ENCODE assay signal across 15 cellular contexts in the genomic region with DNA sequence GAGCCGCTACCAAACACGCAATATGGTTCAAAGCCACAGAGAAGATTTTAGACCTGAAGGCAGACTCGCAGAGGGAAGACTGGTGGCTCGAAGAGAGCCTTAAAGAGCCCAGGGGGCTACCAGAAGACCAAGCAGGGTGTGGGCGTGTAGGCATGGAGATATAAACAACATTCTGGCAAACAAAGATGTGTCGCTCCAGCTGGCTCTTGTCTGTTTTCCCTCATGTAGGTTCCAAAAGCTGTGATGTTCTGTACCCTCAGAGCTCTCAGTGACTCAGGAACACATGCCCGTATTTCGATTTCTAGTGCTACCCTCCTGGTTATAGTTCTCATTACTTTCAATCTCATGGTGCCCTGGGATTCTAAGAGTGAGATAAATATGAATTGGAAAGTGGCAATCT. TPM values are rescaled to one million over a fixed set of nuclear protein-coding genes. Genes with fewer than 3 reads are reported as not detected.
DNase-seq lines count a peak whose midpoint lies in the region; ATAC-seq and TF ChIP-seq lines count a peak whose summit lies in the region.
"Had no signal": no experiment of that assay in that cellular context is flagged by ENCODE, and none has a peak within 500 bp of the region (broad histone marks: within the 10 kb centered on the region; RNA-seq: fewer than 3 reads in every experiment).

No MANE protein-coding gene starts in this region.

- H3K79me2 ChIP-seq in neural progenitor cell (ENCODE audit: low read depth) = no peaks in the 10 kb centered on the region

- no peaks in the 10 kb centered on the region for H3K9me3 Mint-ChIP-seq in CD4-positive, alpha-beta T cell
- no peaks in the 10 kb centered on the region for H3K9me3 Mint-ChIP-seq in neural progenitor cell
- H3K9me3 Mint-ChIP-seq: naive thymus-derived CD4-positive, alpha-beta T cell had no signal

- H3K27ac ChIP-seq in CD4-positive, alpha-beta T cell (ENCODE audit: low read depth, low read length) = no peak overlapping the region
- H3K27ac ChIP-seq in coronary artery = no peak overlapping the region
- H3K27ac ChIP-seq in neural progenitor cell = no peak overlapping the region
- no peak overlapping the region for H3K27ac ChIP-seq in esophagus muscularis mucosa (replicated peaks in 1 of 4)

- H3K4me2 ChIP-seq in neural progenitor cell = no peak overlapping the region

- no peak overlapping the region for H3K4me3 Mint-ChIP-seq in CD4-positive, alpha-beta T cell
- no peak overlapping the region for H3K4me3 Mint-ChIP-seq in neural progenitor cell

- POLR2A ChIA-PET in CD4-positive, alpha-beta T cell (lab: Charles Lee) = no interaction called here

- no peaks in the 10 kb centered on the region for H4K20me1 ChIP-seq in neural progenitor cell (ENCODE audit: low read depth)

- CTCF ChIA-PET in CD4-positive, alpha-beta T cell (lab: Charles Lee) = interaction anchor here (0.5 kb wide), 1 partner anchor 16 kb away, joined by 3 read pairs; no protein-coding TSS in a partner anchor

- peak overlapping the region; percentile 34 for H3K27ac Mint-ChIP-seq in CD4-positive, alpha-beta T cell
- H3K27ac Mint-ChIP-seq in neural progenitor cell = peak overlapping the region; percentile 89

- WGBS in esophagus muscularis mucosa = 51% methylated on average over 8 of the region's 8 CpGs

- intact Hi-C loops in CD4-positive, alpha-beta T cell (cut with DNase I, micrococcal nuclease) = no loop called here
- intact Hi-C loops in esophagus muscularis mucosa (cut with DNase I) = no loop called here

- H3K4me1 ChIP-seq in neural progenitor cell (no peaks in the 10 kb centered on the region), esophagus muscularis mucosa (peaks cover 0 to 3% (median 0%) of the 10 kb centered on the region in 4 donors)
- H3K4me1 ChIP-seq: breast epithelium had no signal

- H3K4me3 ChIP-seq in coronary artery (peak overlapping the region; percentile 3), neural progenitor cell (no peak overlapping the region), esophagus muscularis mucosa (no peak overlapping the region)
- H3K4me3 ChIP-seq: breast epithelium had no signal

- H3K9me3 ChIP-seq in CD4-positive, alpha-beta T cell (ENCODE audit: control insufficient read depth, low read length) = no peaks in the 10 kb centered on the region
- H3K9me3 ChIP-seq in neural progenitor cell (ENCODE audit: low read depth) (no peaks in the 10 kb centered on the region), esophagus muscularis mucosa (no peaks in the 10 kb centered on the region)
- H3K9me3 ChIP-seq: breast epithelium had no signal

- no peak for TF ChIP-seq EP300 in esophagus muscularis mucosa (IDR thresholded peaks at IDR 0.05)

- DNase-seq in CD4-positive, alpha-beta T cell = no peak
- peak; percentile 81 for DNase-seq in LHCN-M2 (ENCODE audit: low read depth)
- no peak for DNase-seq in coronary artery (ENCODE audit: low spot score)
- no peak for DNase-seq in neural progenitor cell (ENCODE audit: low spot score)
- DNase-seq in esophagus muscularis mucosa (ENCODE audit: extremely low spot score) = no peak
- no peak for DNase-seq in amniotic stem cell (lab: John Stamatoyannopoulos, UW)
- DNase-seq: activated CD4-positive, alpha-beta T cell treated with anti-CD3 and anti-CD28 coated beads, Interleukin-2, amount 50 U/mL, for 48 hours; head of caudate nucleus; kidney glomerular epithelial cell; naive thymus-derived CD4-positive, alpha-beta T cell; NCI-H2029; NCI-H524 treated with DMSO at 0.1 percent for 48 hours; T1000 had no signal

- no peaks in the 10 kb centered on the region for H3K27me3 ChIP-seq in CD4-positive, alpha-beta T cell (ENCODE audit: control insufficient read depth, insufficient read depth, low read length)
- no peaks in the 10 kb centered on the region for H3K27me3 ChIP-seq in neural progenitor cell
- no peaks in the 10 kb centered on the region for H3K27me3 ChIP-seq in esophagus muscularis mucosa
- H3K27me3 ChIP-seq: breast epithelium had no signal

- no peak for TF ChIP-seq POLR2A in esophagus muscularis mucosa (IDR thresholded peaks at IDR 0.05; ENCODE audit: low read depth)

- H3K36me3 ChIP-seq in neural progenitor cell = no peaks in the 10 kb centered on the region
- no peaks in the 10 kb centered on the region for H3K36me3 ChIP-seq in esophagus muscularis mucosa
- H3K36me3 ChIP-seq: breast epithelium had no signal

- ATAC-seq in CD4-positive, alpha-beta T cell (ENCODE audit: poor library complexity) = no peak
- ATAC-seq in GM21529 (IDR thresholded peaks at IDR 0.05; ENCODE audit: unreplicated experiment) = no peak
- ATAC-seq: naive thymus-derived CD4-positive, alpha-beta T cell had no signal

- H3F3A ChIP-seq in neural progenitor cell (ENCODE audit: low read depth) = no peaks in the 10 kb centered on the region

- peak overlapping the region; percentile 6 for H2AFZ ChIP-seq in neural progenitor cell (replicated peaks)

- no peak overlapping the region for H3K9ac ChIP-seq in neural progenitor cell

- H3K36me3 Mint-ChIP-seq in CD4-positive, alpha-beta T cell (ENCODE audit: low read depth) = peaks cover 58% of the 10 kb centered on the region
- H3K36me3 Mint-ChIP-seq in neural progenitor cell = no peaks in the 10 kb centered on the region

- no peaks in the 10 kb centered on the region for H3K27me3 Mint-ChIP-seq in CD4-positive, alpha-beta T cell
- no peaks in the 10 kb centered on the region for H3K27me3 Mint-ChIP-seq in neural progenitor cell (ENCODE audit: insufficient read depth, low read depth)
- H3K27me3 Mint-ChIP-seq: naive thymus-derived CD4-positive, alpha-beta T cell had no signal

- peaks cover 88% of the 10 kb centered on the region for H3K4me1 Mint-ChIP-seq in CD4-positive, alpha-beta T cell (ENCODE audit: low read depth)
- H3K4me1 Mint-ChIP-seq in neural progenitor cell = peaks cover 3% of the 10 kb centered on the region

- no peak for TF ChIP-seq CTCF in CD4-positive, alpha-beta T cell (IDR thresholded peaks at IDR 0.05)
- TF ChIP-seq CTCF in coronary artery (IDR thresholded peaks at IDR 0.05) = no peak
- no peak for TF ChIP-seq CTCF in neural progenitor cell (IDR thresholded peaks at IDR 0.05)
- no peak for TF ChIP-seq CTCF in esophagus muscularis mucosa (IDR thresholded peaks at IDR 0.05)

RNA-seq across cellular contexts. Expression of a gene that starts 44.5 kb away (rescaled TPM):
- 100 to 1,000 TPM; 184 to 209 TPM for total RNA-seq in CD4-positive, alpha-beta T cell
- 39.1 and 65.3 TPM in 2 replicates for total RNA-seq in LHCN-M2 (2014; rRNA removed)
- polyA plus RNA-seq in LHCN-M2 (2012) = 16.1 TPM
- 1.1 and 1.5 TPM in 2 replicates for total RNA-seq in neural progenitor cell (ENCODE audit: low replicate concordance)
- 10 to 100 TPM in 1 of 4 donors, 1 to 10 TPM in 3; 1.9 to 11.6 (median 6.3) TPM for total RNA-seq in esophagus muscularis mucosa
